ENCODE assay signal across 11 cellular contexts in the genomic region with DNA sequence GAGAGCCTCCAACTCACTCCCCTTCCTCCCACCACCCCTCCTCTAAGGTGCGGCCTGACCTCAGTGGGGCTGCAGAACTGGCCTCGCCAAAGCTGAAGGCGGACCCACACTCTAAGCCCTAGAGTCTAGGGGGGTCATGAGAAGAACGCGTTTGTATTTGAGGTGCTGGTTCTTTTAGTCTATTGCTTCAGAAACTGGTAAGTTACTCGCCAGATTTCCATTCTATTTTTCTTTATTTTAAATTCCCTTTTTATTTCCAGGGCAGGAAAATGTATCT.
"Had no signal": no experiment of that assay in that cellular context is flagged by ENCODE, and none has a peak within 500 bp of the region (broad histone marks: within the 10 kb centered on the region; RNA-seq: fewer than 3 reads in every experiment).

No MANE protein-coding gene starts in this region.

- DNase-seq: activated CD4-positive, alpha-beta memory T cell treated with anti-CD3 and anti-CD28 coated beads for 36 hours; activated CD4-positive, alpha-beta T cell treated with anti-CD3 and anti-CD28 coated beads for 1 hour; activated naive CD4-positive, alpha-beta T cell treated with anti-CD3 and anti-CD28 coated beads for 36 hours; dermis blood vessel endothelial cell; thyroid gland had no signal

- H3K27ac Mint-ChIP-seq: activated CD4-positive, alpha-beta memory T cell treated with anti-CD3 and anti-CD28 coated beads for 36 hours; activated naive CD4-positive, alpha-beta T cell treated with anti-CD3 and anti-CD28 coated beads for 36 hours had no signal

- H3K4me3 ChIP-seq: adrenal gland, body of pancreas, ovary, skin epidermis, thyroid gland, uterus had no signal

- H3K4me3 Mint-ChIP-seq: activated CD4-positive, alpha-beta memory T cell treated with anti-CD3 and anti-CD28 coated beads for 36 hours; activated naive CD4-positive, alpha-beta T cell treated with anti-CD3 and anti-CD28 coated beads for 36 hours had no signal

- H3K9me3 ChIP-seq: adrenal gland, body of pancreas, ovary, thyroid gland, uterus had no signal

- H3K27ac ChIP-seq: adrenal gland, body of pancreas, gastroesophageal sphincter, ovary, skin epidermis, thyroid gland, uterus had no signal

- H3K36me3 Mint-ChIP-seq: activated CD4-positive, alpha-beta memory T cell treated with anti-CD3 and anti-CD28 coated beads for 36 hours had no signal

- H3K27me3 ChIP-seq: body of pancreas, ovary had no signal

- ATAC-seq: body of pancreas, gastroesophageal sphincter had no signal

- H3K36me3 ChIP-seq: adrenal gland, gastroesophageal sphincter, ovary, thyroid gland, uterus had no signal
